27 cellular contexts compared by ENCODE assay signal in genomic region chr1:2095394-2095793, GRCh38.
"Had no signal": no experiment of that assay in that cellular context is flagged by ENCODE, and none has a peak within 500 bp of the region (broad histone marks: within the 10 kb centered on the region; RNA-seq: fewer than 3 reads in every experiment).

No MANE protein-coding gene starts in this region.

- H3K4me1 Mint-ChIP-seq: endodermal cell had no signal

- H3K27ac Mint-ChIP-seq: dendritic cell treated with granulocyte-macrophage colony-stimulating factor and Interleukin-4, amounts not matched to agents 40 ng/mL and 50 ng/mL, for 4 days; mesothelial cell of epicardium; naive B cell; natural killer cell treated with Interleukin-12 subunit alpha and Interleukin-12 subunit beta and Interleukin-15 and Interleukin-18, amount 100 ng/mL, for 72 hours; stimulated activated naive CD8-positive, alpha-beta T cell treated with anti-CD3 and anti-CD28 coated beads, Interleukin-15, amount 100 ng/mL, for 72 hours had no signal

- H3K27me3 ChIP-seq: colonic mucosa, right atrium auricular region, suprapubic skin, transverse colon had no signal

- H3K9ac ChIP-seq: parathyroid adenoma had no signal

- H3K4me3 ChIP-seq: colonic mucosa, gastrocnemius medialis, lung, mucosa of descending colon, prostate gland, right atrium auricular region, sigmoid colon, suprapubic skin, transverse colon had no signal

- DNase-seq: colonic mucosa; effector CD8-positive, alpha-beta T cell; endodermal cell; foreskin fibroblast; gastrocnemius medialis; head of caudate nucleus; mesenchymal stem cell; naive B cell; sigmoid colon; stimulated activated CD4-positive, alpha-beta T cell treated with anti-CD3 and anti-CD28 coated beads, Interleukin-2, amount 100 ng/mL, for 24 hours; stimulated activated CD4-positive, alpha-beta T cell treated with anti-CD3 and anti-CD28 coated beads, Interleukin-4, amount 100 ng/mL, for 24 hours; stimulated activated naive CD4-positive, alpha-beta T cell; stimulated activated naive CD8-positive, alpha-beta T cell treated with anti-CD3 and anti-CD28 coated beads, Interleukin-15, amount 100 ng/mL, for 72 hours; transverse colon had no signal

- H3K4me3 Mint-ChIP-seq: dendritic cell treated with granulocyte-macrophage colony-stimulating factor and Interleukin-4, amounts not matched to agents 40 ng/mL and 50 ng/mL, for 4 days; endodermal cell; mesothelial cell of epicardium; natural killer cell treated with Interleukin-12 subunit alpha and Interleukin-12 subunit beta and Interleukin-15 and Interleukin-18, amount 100 ng/mL, for 72 hours; neural crest cell; stimulated activated naive CD8-positive, alpha-beta T cell treated with anti-CD3 and anti-CD28 coated beads, Interleukin-15, amount 100 ng/mL, for 72 hours had no signal

- H3K4me1 ChIP-seq: colonic mucosa, gastrocnemius medialis, parathyroid adenoma, prostate gland, right atrium auricular region, sigmoid colon, suprapubic skin had no signal

- H3K9me3 ChIP-seq: colonic mucosa, gastrocnemius medialis, prostate gland, right atrium auricular region, suprapubic skin had no signal

- H3K27ac ChIP-seq: colonic mucosa, epithelial cell of prostate, gastrocnemius medialis, parathyroid adenoma, prostate gland, right atrium auricular region, sigmoid colon, suprapubic skin, transverse colon had no signal

- H3K36me3 ChIP-seq: colonic mucosa, gastrocnemius medialis, prostate gland, right atrium auricular region, sigmoid colon, transverse colon had no signal

- H3K27me3 Mint-ChIP-seq: naive B cell; natural killer cell treated with Interleukin-12 subunit alpha and Interleukin-12 subunit beta and Interleukin-15 and Interleukin-18, amount 100 ng/mL, for 72 hours; stimulated activated naive CD8-positive, alpha-beta T cell treated with anti-CD3 and anti-CD28 coated beads, Interleukin-15, amount 100 ng/mL, for 72 hours had no signal

- H3K9me3 Mint-ChIP-seq: neural crest cell had no signal

- ATAC-seq: esophagus mucosa; gastrocnemius medialis; left lobe of liver; mucosa of descending colon; natural killer cell treated with Interleukin-12 subunit alpha and Interleukin-12 subunit beta and Interleukin-15 and Interleukin-18, amount 100 ng/mL, for 72 hours; stimulated activated naive CD8-positive, alpha-beta T cell treated with anti-CD3 and anti-CD28 coated beads, Interleukin-15, amount 100 ng/mL, for 72 hours had no signal

- H2AFZ ChIP-seq: parathyroid adenoma had no signal
